9 cellular contexts compared by ENCODE assay signal in the genomic region with DNA sequence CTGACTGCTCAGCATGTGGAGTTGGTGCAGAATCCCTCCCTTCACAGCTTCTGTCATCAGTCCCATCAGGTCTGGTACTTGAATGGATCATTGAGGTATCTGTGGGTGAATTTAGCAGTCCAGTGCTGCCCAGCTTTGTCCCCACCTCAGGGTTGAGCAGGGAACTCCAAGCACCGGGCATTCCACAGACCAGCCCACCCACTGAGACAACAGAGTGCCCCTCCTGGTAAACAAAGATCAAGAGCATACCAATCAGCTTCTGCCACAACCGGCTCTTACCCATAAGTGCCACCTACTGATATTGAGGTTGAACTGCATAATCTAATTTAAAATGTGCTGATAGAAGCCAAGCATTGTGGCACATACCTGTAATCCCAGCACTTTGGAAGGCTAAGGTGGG. TPM values are rescaled to one million over a fixed set of nuclear protein-coding genes. Genes with fewer than 3 reads are reported as not detected.
DNase-seq lines count a peak whose midpoint lies in the region; ATAC-seq and TF ChIP-seq lines count a peak whose summit lies in the region.
"Had no signal": no experiment of that assay in that cellular context is flagged by ENCODE, and none has a peak within 500 bp of the region (broad histone marks: within the 10 kb centered on the region; RNA-seq: fewer than 3 reads in every experiment).

No MANE protein-coding gene starts in this region.

- no peaks in the 10 kb centered on the region; the same call in 1 of the 2 replicates for H3K27me3 ChIP-seq in Caco-2 (replicated peaks; ENCODE audit: control insufficient read depth, insufficient read depth, low read length)

- no peaks in the 10 kb centered on the region for H3K36me3 Mint-ChIP-seq in Caco-2 (ENCODE audit: insufficient read depth, unreplicated experiment)
- H3K36me3 Mint-ChIP-seq: IgD-negative memory B cell had no signal

- CTCF ChIA-PET in Caco-2 (lab: Charles Lee) = no interaction called here

- DNase-seq in Caco-2 (no peak), NAMALWA (ENCODE audit: low spot score) (peak; percentile 43), cerebellar cortex (ENCODE audit: low spot score) (peak; percentile 3), AG20443 (ENCODE audit: low spot score) (no peak), midbrain (lab: John Stamatoyannopoulos, UW) (no peak), T-helper 9 cell (no peak)

- no peaks in the 10 kb centered on the region for H3K4me1 Mint-ChIP-seq in Caco-2 (ENCODE audit: low read depth, unreplicated experiment)

- peaks cover 11% of the 10 kb centered on the region for H3K27me3 Mint-ChIP-seq in Caco-2 (ENCODE audit: insufficient read depth, unreplicated experiment)

- no peaks in the 10 kb centered on the region for H3K4me1 ChIP-seq in Caco-2

- POLR2A ChIA-PET in Caco-2 (lab: Charles Lee) = no interaction called here

- intact Hi-C loops in Caco-2 (cut with micrococcal nuclease; ENCODE audit: unreplicated experiment) = loop anchor here (2.0 kb wide), 1 partner anchor 53 kb away; no protein-coding TSS in a partner anchor

- no peaks in the 10 kb centered on the region; the same call in 1 of the 2 replicates for H3K9me3 ChIP-seq in Caco-2

- no peaks in the 10 kb centered on the region for H3K9me3 Mint-ChIP-seq in Caco-2 (ENCODE audit: unreplicated experiment)

- H3K27ac Mint-ChIP-seq in Caco-2 (ENCODE audit: unreplicated experiment) = no peak overlapping the region
- H3K27ac Mint-ChIP-seq: IgD-negative memory B cell had no signal

- BruUV-seq in Caco-2 (replicated peaks; lab: Mats Ljungman, UMichigan) = no TSS peak

- peak; percentile 22 to 25 for TF ChIP-seq CTCF in Caco-2 (IDR thresholded peaks at IDR 0.05; ENCODE audit: insufficient read depth in 1 of 2, low read depth in 1 of 2, low read length in 1 of 2, severe bottlenecking in 1 of 2, unreplicated experiment in 1 of 2)

- no peak overlapping the region for H3K4me3 ChIP-seq in Caco-2 (ENCODE audit: low read depth, low read length)

- peak; percentile 67 for ATAC-seq in GM21447 (IDR thresholded peaks at IDR 0.05; ENCODE audit: unreplicated experiment)
- no peak for ATAC-seq in GM18858 (IDR thresholded peaks at IDR 0.05; ENCODE audit: unreplicated experiment)

- H3K36me3 ChIP-seq in Caco-2 (ENCODE audit: control insufficient read depth, insufficient read depth, low read length) = no peaks in the 10 kb centered on the region

- no peak overlapping the region for H3K4me3 Mint-ChIP-seq in Caco-2 (ENCODE audit: unreplicated experiment)
- H3K4me3 Mint-ChIP-seq: IgD-negative memory B cell had no signal

RNA-seq across cellular contexts. Expression of a gene that starts 57.1 kb away (rescaled TPM):
- 126 and 137 TPM in 2 replicates for total RNA-seq in Caco-2 (2022)

Comparison
In these comparisons a context has a peak if more than half of its experiments do, and no peak if none do; other contexts are left out.
1. DNase-seq: peak in NAMALWA (single experiment) and cerebellar cortex (single experiment); none in Caco-2 (0 of 2), AG20443 (single experiment), midbrain (single experiment) and T-helper 9 cell (single experiment).